Comparison of ENCODE assay signal across 9 cellular contexts in the genomic region with DNA sequence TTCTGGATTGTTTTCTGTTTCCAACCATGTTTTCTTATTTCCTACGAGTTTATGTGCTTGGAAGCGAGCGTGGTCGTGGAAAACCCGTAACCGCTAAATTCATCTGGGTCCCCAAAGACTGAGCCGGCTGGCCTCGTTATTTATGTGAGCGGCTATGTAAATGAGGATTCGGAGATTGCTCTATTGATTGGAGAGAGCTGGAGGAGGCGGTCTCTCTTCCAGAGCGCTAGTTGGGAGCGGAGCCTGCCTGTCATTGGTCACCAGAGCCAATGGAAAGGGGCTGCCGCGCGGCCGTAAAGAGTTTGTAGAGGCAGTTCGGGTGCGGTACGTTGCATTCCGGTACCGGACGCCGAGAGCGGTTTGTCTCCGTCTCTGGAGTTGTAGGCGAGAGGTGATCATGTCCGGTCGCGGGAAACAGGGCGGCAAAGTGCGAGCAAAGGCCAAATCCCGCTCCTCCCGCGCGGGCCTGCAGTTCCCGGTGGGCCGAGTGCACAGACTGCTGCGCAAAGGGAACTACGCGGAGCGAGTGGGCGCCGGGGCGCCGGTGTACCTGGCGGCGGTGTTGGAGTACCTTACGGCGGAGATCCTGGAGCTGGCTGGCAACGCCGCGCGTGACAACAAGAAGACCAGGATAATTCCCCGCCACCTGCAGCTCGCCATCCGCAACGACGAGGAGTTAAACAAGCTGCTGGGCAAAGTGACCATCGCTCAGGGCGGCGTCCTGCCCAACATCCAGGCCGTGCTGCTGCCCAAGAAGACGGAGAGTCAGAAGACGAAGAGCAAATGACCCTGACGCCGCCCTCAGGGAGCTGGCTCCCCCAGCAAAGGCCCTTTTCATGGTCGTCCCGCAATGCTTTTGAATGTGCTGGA. TPM values are rescaled to one million over a fixed set of nuclear protein-coding genes. Genes with fewer than 3 reads are reported as not detected.
DNase-seq lines count a peak whose midpoint lies in the region; ATAC-seq and TF ChIP-seq lines count a peak whose summit lies in the region.
"Had no signal": no experiment of that assay in that cellular context is flagged by ENCODE, and none has a peak within 500 bp of the region (broad histone marks: within the 10 kb centered on the region; RNA-seq: fewer than 3 reads in every experiment).

No MANE protein-coding gene starts in this region.

- peaks cover 29% of the 10 kb centered on the region for H3K36me3 Mint-ChIP-seq in activated naive CD8-positive, alpha-beta T cell treated with anti-CD3 and anti-CD28 coated beads for 36 hours

- peaks cover 22% of the 10 kb centered on the region for H3F3A ChIP-seq in SK-N-SH (replicated peaks; ENCODE audit: insufficient read depth)

- peaks cover 7% of the 10 kb centered on the region for H3K27me3 Mint-ChIP-seq in activated naive CD8-positive, alpha-beta T cell treated with anti-CD3 and anti-CD28 coated beads for 36 hours

- H3K4me3 ChIP-seq in SK-N-SH (ENCODE audit: low read depth in 2 of 2, low read length in 1 of 2): peak overlapping the region; percentile 77 to 84

- peak overlapping the region; percentile 97 for H3K27ac Mint-ChIP-seq in activated naive CD8-positive, alpha-beta T cell treated with anti-CD3 and anti-CD28 coated beads for 36 hours

- peaks cover 6% of the 10 kb centered on the region; the same call in 1 of the 2 replicates for H4K20me1 ChIP-seq in SK-N-SH (ENCODE audit: insufficient read depth)

- H3K9me2 ChIP-seq in SK-N-SH: no peaks in the 10 kb centered on the region

- peaks cover 40% of the 10 kb centered on the region for H3K79me2 ChIP-seq in SK-N-SH (ENCODE audit: insufficient read depth)

- TF ChIP-seq CTCF in SK-N-SH (IDR thresholded peaks at IDR 0.05) (no peak), omental fat pad (IDR thresholded peaks at IDR 0.05) (no peak)

- no peaks in the 10 kb centered on the region for H3K9me3 Mint-ChIP-seq in activated naive CD8-positive, alpha-beta T cell treated with anti-CD3 and anti-CD28 coated beads for 36 hours

- peaks cover 0 to 7% of the 10 kb centered on the region in 2 experiments; a peak in 2 of 4 replicates for H3K4me1 ChIP-seq in SK-N-SH (ENCODE audit: control insufficient read depth in 1 of 2, insufficient read depth in 2 of 2, low read depth in 1 of 2, low read length in 1 of 2)

- H3K27ac ChIP-seq in SK-N-SH (ENCODE audit: low read depth in 2 of 2, low read length in 1 of 2): peak overlapping the region; percentile 53 to 86
- peak overlapping the region; percentile 37 for H3K27ac ChIP-seq in temporal lobe (ENCODE audit: low read depth, low read length)
- H3K27ac ChIP-seq: KMS-11 had no signal

- POLR2A ChIA-PET in SK-N-SH (lab: Yijun Ruan, JAX): interaction anchor here (0.9 to 1.4 kb wide), 2 partner anchors 28 to 29 kb away, joined by 3 to 5 read pairs; a partner anchor contains a TSS

- CTCF ChIA-PET in SK-N-SH (lab: Yijun Ruan, JAX): interaction anchor here (0.8 to 1.8 kb wide), 5 partner anchors 9 to 31 kb away, joined by 3 to 4 read pairs (median 4); a partner anchor contains a TSS

- 3% methylated on average over 61 of the region's 69 CpGs for WGBS in SK-N-SH (ENCODE audit: low lambda C conversion rate)

- peak overlapping the region; percentile 85 for H3K9ac ChIP-seq in SK-N-SH
- H3K9ac ChIP-seq: KMS-11 had no signal

- no peaks in the 10 kb centered on the region for H3K36me3 ChIP-seq in SK-N-SH (replicated peaks in 1 of 2; ENCODE audit: control insufficient read depth in 1 of 2, insufficient read depth in 2 of 2, low read length in 1 of 2)

- H3K27me3 ChIP-seq in SK-N-SH (ENCODE audit: insufficient read depth): no peaks in the 10 kb centered on the region

- H3K4me2 ChIP-seq in SK-N-SH: peak overlapping the region; percentile 82
- H3K4me2 ChIP-seq: KMS-11 had no signal

- peak overlapping the region; percentile 69 for H2AFZ ChIP-seq in SK-N-SH (ENCODE audit: low read depth)

- peak overlapping the region; percentile 99 for H3K4me3 Mint-ChIP-seq in activated naive CD8-positive, alpha-beta T cell treated with anti-CD3 and anti-CD28 coated beads for 36 hours

- H3K9me3 ChIP-seq in SK-N-SH: no peaks in the 10 kb centered on the region

- intact Hi-C loops in head of caudate nucleus (cut with DNase I): loop anchor here (10.0 kb wide), 1 partner anchor 520 kb away; no protein-coding TSS in a partner anchor

- peak; percentile 51 for ATAC-seq in HG03457 (IDR thresholded peaks at IDR 0.05; ENCODE audit: unreplicated experiment)
- ATAC-seq in omental fat pad (ENCODE audit: low FRiP score): peak; percentile 87

- TF ChIP-seq RAD21 in SK-N-SH (IDR thresholded peaks at IDR 0.05; ENCODE audit: low read length): no peak

- peak; percentile 93 for DNase-seq in AG20443 (ENCODE audit: low spot score)
- DNase-seq in GM19240 (ENCODE audit: insufficient read length, low spot score): peak; percentile 33
- peak; percentile 87 for DNase-seq in SK-N-SH
- DNase-seq in activated naive CD8-positive, alpha-beta T cell treated with anti-CD3 and anti-CD28 coated beads for 36 hours: peak; percentile 90
- DNase-seq in head of caudate nucleus: peak; percentile 90 to 98 (median 95)
- DNase-seq in omental fat pad (ENCODE audit: low spot score): peak; percentile 92

- H3K4me1 Mint-ChIP-seq in activated naive CD8-positive, alpha-beta T cell treated with anti-CD3 and anti-CD28 coated beads for 36 hours: peaks cover 33% of the 10 kb centered on the region

- no peak for TF ChIP-seq EP300 in SK-N-SH (IDR thresholded peaks at IDR 0.05; ENCODE audit: borderline replicate concordance in 1 of 2, low read depth in 1 of 2, low read length in 1 of 2)

TF ChIP-seq in SK-N-SH, 30 proteins besides CTCF, POLR2A, EP300 and RAD21:
- TF ChIP-seq TAF1 (IDR thresholded peaks at IDR 0.05; ENCODE audit: borderline replicate concordance, low read depth, low read length): peak; percentile 63
- TF ChIP-seq, protein P1, sequence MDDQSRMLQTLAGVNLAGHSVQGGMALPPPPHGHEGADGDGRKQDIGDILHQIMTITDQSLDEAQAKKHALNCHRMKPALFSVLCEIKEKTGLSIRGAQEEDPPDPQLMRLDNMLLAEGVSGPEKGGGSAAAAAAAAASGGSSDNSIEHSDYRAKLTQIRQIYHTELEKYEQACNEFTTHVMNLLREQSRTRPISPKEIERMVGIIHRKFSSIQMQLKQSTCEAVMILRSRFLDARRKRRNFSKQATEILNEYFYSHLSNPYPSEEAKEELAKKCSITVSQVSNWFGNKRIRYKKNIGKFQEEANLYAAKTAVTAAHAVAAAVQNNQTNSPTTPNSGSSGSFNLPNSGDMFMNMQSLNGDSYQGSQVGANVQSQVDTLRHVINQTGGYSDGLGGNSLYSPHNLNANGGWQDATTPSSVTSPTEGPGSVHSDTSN (IDR thresholded peaks at IDR 0.05): peak; percentile 100
- peak; percentile 66 for TF ChIP-seq CHD2 (IDR thresholded peaks at IDR 0.05; ENCODE audit: low read length, partially characterized antibody)
- TF ChIP-seq FOXM1 (IDR thresholded peaks at IDR 0.05; ENCODE audit: low read depth): no peak
- TF ChIP-seq, protein P2, sequence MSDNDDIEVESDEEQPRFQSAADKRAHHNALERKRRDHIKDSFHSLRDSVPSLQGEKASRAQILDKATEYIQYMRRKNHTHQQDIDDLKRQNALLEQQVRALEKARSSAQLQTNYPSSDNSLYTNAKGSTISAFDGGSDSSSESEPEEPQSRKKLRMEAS (IDR thresholded peaks at IDR 0.05; ENCODE audit: low read depth): peak; percentile 52; the same call in 1 of the 2 replicates
- TF ChIP-seq, protein P3, sequence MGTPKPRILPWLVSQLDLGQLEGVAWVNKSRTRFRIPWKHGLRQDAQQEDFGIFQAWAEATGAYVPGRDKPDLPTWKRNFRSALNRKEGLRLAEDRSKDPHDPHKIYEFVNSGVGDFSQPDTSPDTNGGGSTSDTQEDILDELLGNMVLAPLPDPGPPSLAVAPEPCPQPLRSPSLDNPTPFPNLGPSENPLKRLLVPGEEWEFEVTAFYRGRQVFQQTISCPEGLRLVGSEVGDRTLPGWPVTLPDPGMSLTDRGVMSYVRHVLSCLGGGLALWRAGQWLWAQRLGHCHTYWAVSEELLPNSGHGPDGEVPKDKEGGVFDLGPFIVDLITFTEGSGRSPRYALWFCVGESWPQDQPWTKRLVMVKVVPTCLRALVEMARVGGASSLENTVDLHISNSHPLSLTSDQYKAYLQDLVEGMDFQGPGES (IDR thresholded peaks at IDR 0.05; ENCODE audit: low read depth, low read length): peak; percentile 75
- peak; percentile 94 for TF ChIP-seq POLR2AphosphoS5 (IDR thresholded peaks at IDR 0.05; ENCODE audit: low read depth, low read length)
- no peak for TF ChIP-seq SMC3 (IDR thresholded peaks at IDR 0.05; ENCODE audit: low read depth, low read length)
- peak; percentile 57; the same call in 1 of the 2 replicates for TF ChIP-seq SIN3A (IDR thresholded peaks at IDR 0.05; ENCODE audit: borderline replicate concordance, low read depth, low read length)

RNA-seq across cellular contexts. Expression of a gene that starts 29.0 kb away (rescaled TPM):
- 14.7 and 18.7 TPM in 2 replicates for polyA plus RNA-seq in SK-N-SH (2012; rRNA removed)
- 19.0 and 19.9 TPM in 2 replicates for polyA plus RNA-seq in SK-N-SH (2012; cell fraction: cytosol; rRNA removed)
- 8.6 and 18.0 TPM in 2 replicates for polyA plus RNA-seq in SK-N-SH (2012; cell fraction: nucleus; rRNA removed)
- 100 to 1,000 TPM; 160 to 175 TPM for total RNA-seq in activated naive CD8-positive, alpha-beta T cell treated with anti-CD3 and anti-CD28 coated beads for 36 hours
- total RNA-seq in omental fat pad (10 to 100 TPM; 17.2 to 29.7 (median 19.3) TPM), temporal lobe (17.0 TPM)

RNA-seq across cellular contexts. Expression of a gene that starts 29.2 kb away (rescaled TPM):
- 0.87 and 1.0 TPM in 2 replicates for polyA plus RNA-seq in SK-N-SH (2012; rRNA removed)
- 1.1 and 1.5 TPM in 2 replicates for polyA plus RNA-seq in SK-N-SH (2012; cell fraction: cytosol; rRNA removed)
- polyA plus RNA-seq in SK-N-SH (2012; cell fraction: nucleus; rRNA removed): 1.7 and 1.9 TPM in 2 replicates
- 1 to 10 TPM; 2.7 to 2.8 TPM for total RNA-seq in activated naive CD8-positive, alpha-beta T cell treated with anti-CD3 and anti-CD28 coated beads for 36 hours
- total RNA-seq in omental fat pad: 1 to 10 TPM in 1 of 4 donors, under 1 TPM in 2, not detected in 1; 0.36 to 1.6 (median 0.56) TPM
- total RNA-seq in temporal lobe: 1.2 TPM

RNA-seq across cellular contexts. Expression of a gene that starts 39.7 kb away (rescaled TPM):
- polyA plus RNA-seq in SK-N-SH (2012; rRNA removed): 0.03 and 0.18 TPM in 2 replicates
- polyA plus RNA-seq in SK-N-SH (2012; cell fraction: cytosol; rRNA removed): 0.14 and 0.18 TPM in 2 replicates
- 0.08 and 0.14 TPM in 2 replicates for polyA plus RNA-seq in SK-N-SH (2012; cell fraction: nucleus; rRNA removed)
- not detected for total RNA-seq in activated naive CD8-positive, alpha-beta T cell treated with anti-CD3 and anti-CD28 coated beads for 36 hours
- total RNA-seq in omental fat pad (not detected), temporal lobe (not detected)

Comparison
In these comparisons a context has a peak if more than half of its experiments do, and no peak if none do; other contexts are left out.
1. Peak in every context shown above with its lines: DNase-seq, ATAC-seq, H3K4me3 ChIP-seq and H3K27ac ChIP-seq.
2. DNase-seq: peak in every context shown above with its lines; median percentile 95 in head of caudate nucleus; 93 in AG20443; 92 in omental fat pad; 90 in activated naive CD8-positive, alpha-beta T cell treated with anti-CD3 and anti-CD28 coated beads for 36 hours; 87 in SK-N-SH; 33 in GM19240.